Comparison of ENCODE assay signal across 1 cellular context in genomic region chr7:47454066-47454950, GRCh38.
TF ChIP-seq lines count a peak whose summit lies in the region.

No MANE protein-coding gene starts in this region.

TF ChIP-seq in WTC11, 78 proteins besides CTCF, POLR2A, EP300 and RAD21 (continued from another document):
- TF ChIP-seq PRDM15 (CRISPR knock-in tag; IDR thresholded peaks at IDR 0.05) (no peak), TCF7 (CRISPR knock-in tag; IDR thresholded peaks at IDR 0.05; ENCODE audit: low read depth) (no peak)
- TF ChIP-seq, protein P1, sequence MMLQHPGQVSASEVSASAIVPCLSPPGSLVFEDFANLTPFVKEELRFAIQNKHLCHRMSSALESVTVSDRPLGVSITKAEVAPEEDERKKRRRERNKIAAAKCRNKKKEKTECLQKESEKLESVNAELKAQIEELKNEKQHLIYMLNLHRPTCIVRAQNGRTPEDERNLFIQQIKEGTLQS (CRISPR knock-in tag; conservative IDR thresholded peaks at IDR 0.05), result no peak
- TF ChIP-seq, protein P2, sequence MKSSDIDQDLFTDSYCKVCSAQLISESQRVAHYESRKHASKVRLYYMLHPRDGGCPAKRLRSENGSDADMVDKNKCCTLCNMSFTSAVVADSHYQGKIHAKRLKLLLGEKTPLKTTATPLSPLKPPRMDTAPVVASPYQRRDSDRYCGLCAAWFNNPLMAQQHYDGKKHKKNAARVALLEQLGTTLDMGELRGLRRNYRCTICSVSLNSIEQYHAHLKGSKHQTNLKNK (CRISPR knock-in tag; IDR thresholded peaks at IDR 0.05), result no peak
TF ChIP-seq in WTC11: peak in this region for 0.
